6 cellular contexts compared by ENCODE assay signal in genomic region chr6:11663519-11663918, GRCh38.
"Had no signal": no experiment of that assay in that cellular context is flagged by ENCODE, and none has a peak within 500 bp of the region (broad histone marks: within the 10 kb centered on the region; RNA-seq: fewer than 3 reads in every experiment).

No MANE protein-coding gene starts in this region.

- H3K4me1 Mint-ChIP-seq: IgD-negative memory B cell had no signal

- FAIRE-seq: HepG2, HTR-8/SVneo had no signal

- H3K4me3 Mint-ChIP-seq: IgD-negative memory B cell had no signal

- DNase-seq: IMR-90, KBM-7 had no signal

- H3K27ac ChIP-seq: HL-60 had no signal

- H3K27ac Mint-ChIP-seq: IgD-negative memory B cell had no signal

- ATAC-seq: HepG2 had no signal

- H3K36me3 Mint-ChIP-seq: IgD-negative memory B cell had no signal
